ENCODE assay signal across 35 cellular contexts in genomic region chr19:41802770-41803169, GRCh38. TPM values are rescaled to one million over a fixed set of nuclear protein-coding genes. Genes with fewer than 3 reads are reported as not detected.
DNase-seq lines count a peak whose midpoint lies in the region; TF ChIP-seq lines count a peak whose summit lies in the region.
"Had no signal": no experiment of that assay in that cellular context is flagged by ENCODE, and none has a peak within 500 bp of the region (broad histone marks: within the 10 kb centered on the region; RNA-seq: fewer than 3 reads in every experiment).

No MANE protein-coding gene starts in this region.

- H3K9ac ChIP-seq in BLaER1 (peak overlapping the region; percentile 20; the same call in 1 of the 2 replicates), Karpas-422 (ENCODE audit: low read length) (0 out of 2 replicates have a peak overlapping the region, but pooled peaks have one; percentile 15), endodermal cell (ENCODE audit: extremely low read depth, low read length, poor library complexity, severe bottlenecking) (no peak overlapping the region), neural progenitor cell (no peak overlapping the region)

- H3K36me3 Mint-ChIP-seq in endodermal cell (ENCODE audit: low read depth) (no peaks in the 10 kb centered on the region), neural progenitor cell (no peaks in the 10 kb centered on the region)
- H3K36me3 Mint-ChIP-seq: mesothelial cell of epicardium; naive thymus-derived CD8-positive, alpha-beta T cell; type B pancreatic cell had no signal

- H4K20me1 ChIP-seq in BLaER1 (no peaks in the 10 kb centered on the region), Karpas-422 (ENCODE audit: insufficient read depth, low read depth, low read length) (no peaks in the 10 kb centered on the region), neural progenitor cell (ENCODE audit: low read depth) (no peaks in the 10 kb centered on the region)

- H3K27me3 ChIP-seq in BLaER1 (no peaks in the 10 kb centered on the region), Karpas-422 (ENCODE audit: low read length) (no peaks in the 10 kb centered on the region), endodermal cell (ENCODE audit: control insufficient read depth, insufficient read depth, low read length, poor library complexity, severe bottlenecking) (peaks cover 5% of the 10 kb centered on the region), neural progenitor cell (no peaks in the 10 kb centered on the region), prostate gland (replicated peaks; ENCODE audit: insufficient read depth) (no peaks in the 10 kb centered on the region)

- TF ChIP-seq POLR2A in prostate gland (IDR thresholded peaks at IDR 0.05), result no peak

- 84 to 100% methylated on average over 1 to 2 of the region's 2 CpGs for WGBS in endodermal cell (ENCODE audit: insufficient coverage in 1 of 2, insufficient read length in 1 of 2), 2 experiments
- WGBS in prostate gland, result 86% methylated on average over 2 of the region's 2 CpGs

- no peaks in the 10 kb centered on the region for H3K9me2 ChIP-seq in Karpas-422 (replicated peaks; ENCODE audit: insufficient read depth, low read length)

- no peak for DNase-seq in Karpas-422
- DNase-seq in endodermal cell, result peak; percentile 3
- no peak for DNase-seq in neural progenitor cell (ENCODE audit: low spot score)
- no peak for DNase-seq in NCI-H1930 (lab: John Stamatoyannopoulos, UW)
- DNase-seq in amniotic stem cell (lab: John Stamatoyannopoulos, UW), result no peak
- no peak for DNase-seq in prostate gland (ENCODE audit: low spot score)
- DNase-seq: activated CD4-positive, alpha-beta T cell treated with anti-CD3 and anti-CD28 coated beads for 48 hours; activated gamma-delta T cell; caudate nucleus; CD4-positive, alpha-beta T cell; DND-41; effector memory CD8-positive, alpha-beta T cell; foreskin fibroblast; GF-D8; GOT3; heart left ventricle; KG1; left ventricle myocardium superior; naive thymus-derived CD8-positive, alpha-beta T cell; NCI-H2029; NCI-H2227 treated with DMSO at 0.1 percent for 48 hours; NCI-H526; NK-92 treated with Interleukin-12 subunit alpha and Interleukin-12 subunit beta, amount 100 ng/mL, for 24 hours; Right ventricle myocardium superior; stimulated activated naive CD4-positive, alpha-beta T cell had no signal

- H3K4me1 Mint-ChIP-seq in endodermal cell (peaks cover 2% of the 10 kb centered on the region), neural progenitor cell (peaks cover 8% of the 10 kb centered on the region)
- H3K4me1 Mint-ChIP-seq: mesothelial cell of epicardium had no signal

- H3F3A ChIP-seq in neural progenitor cell (ENCODE audit: low read depth), result peaks cover 6% of the 10 kb centered on the region

- TF ChIP-seq CTCF in endodermal cell (conservative IDR thresholded peaks at IDR 0.05) (no peak), neural progenitor cell (IDR thresholded peaks at IDR 0.05) (no peak), prostate gland (IDR thresholded peaks at IDR 0.05) (no peak)

- H3K27me3 Mint-ChIP-seq in endodermal cell (ENCODE audit: insufficient read depth) (peaks cover 2% of the 10 kb centered on the region), neural progenitor cell (ENCODE audit: insufficient read depth, low read depth) (peaks cover 6% of the 10 kb centered on the region)

- H3K4me1 ChIP-seq in BLaER1, result peaks cover 59% of the 10 kb centered on the region
- H3K4me1 ChIP-seq in Karpas-422 (ENCODE audit: low read length), result peaks cover 36% of the 10 kb centered on the region
- no peaks in the 10 kb centered on the region for H3K4me1 ChIP-seq in endodermal cell (ENCODE audit: control insufficient read depth, insufficient read depth, low read length)
- H3K4me1 ChIP-seq in neural progenitor cell, result no peaks in the 10 kb centered on the region
- no peaks in the 10 kb centered on the region for H3K4me1 ChIP-seq in prostate gland (replicated peaks)

- peak overlapping the region; percentile 56 for H3K4me2 ChIP-seq in BLaER1
- H3K4me2 ChIP-seq in Karpas-422 (ENCODE audit: low read depth, low read length, poor library complexity, severe bottlenecking), result no peak overlapping the region
- no peak overlapping the region for H3K4me2 ChIP-seq in neural progenitor cell

- H3K36me3 ChIP-seq in BLaER1 (no peaks in the 10 kb centered on the region), Karpas-422 (ENCODE audit: insufficient read depth, low read length) (no peaks in the 10 kb centered on the region), endodermal cell (ENCODE audit: control insufficient read depth, insufficient read depth, low read length) (no peaks in the 10 kb centered on the region), neural progenitor cell (no peaks in the 10 kb centered on the region), prostate gland (no peaks in the 10 kb centered on the region)
- H3K36me3 ChIP-seq: heart left ventricle had no signal

- H3K27ac Mint-ChIP-seq in endodermal cell (no peak overlapping the region), neural progenitor cell (no peak overlapping the region)
- H3K27ac Mint-ChIP-seq: CD4-positive, alpha-beta T cell; effector memory CD8-positive, alpha-beta T cell; mesothelial cell of epicardium; T-helper 2 cell treated with Interferon-gamma antibody and Interleukin-4, amounts not matched to agents 5 μg/mL and 100 μg/mL, for 36 hours; type B pancreatic cell had no signal

- H3K79me2 ChIP-seq in Karpas-422 (ENCODE audit: low read length), result no peaks in the 10 kb centered on the region
- H3K79me2 ChIP-seq in neural progenitor cell (ENCODE audit: low read depth), result no peaks in the 10 kb centered on the region

- H3K4me3 ChIP-seq in BLaER1 (no peak overlapping the region), Karpas-422 (ENCODE audit: low read length) (no peak overlapping the region), endodermal cell (ENCODE audit: low read length) (no peak overlapping the region), neural progenitor cell (peak overlapping the region; percentile 17), prostate gland (no peak overlapping the region)
- H3K4me3 ChIP-seq: coronary artery, heart left ventricle had no signal

- H3K27ac ChIP-seq in BLaER1, result peak overlapping the region; percentile 39; the same call in 1 of the 2 replicates
- H3K27ac ChIP-seq in Karpas-422 (ENCODE audit: low read length), result peak overlapping the region; percentile 26; the same call in 1 of the 2 replicates
- H3K27ac ChIP-seq in endodermal cell (ENCODE audit: low read depth, low read length), result no peak overlapping the region
- H3K27ac ChIP-seq in neural progenitor cell, result no peak overlapping the region
- no peak overlapping the region for H3K27ac ChIP-seq in prostate gland

- intact Hi-C loops in prostate gland (cut with DNase I), result no loop called here

- no peak overlapping the region for H3K4me3 Mint-ChIP-seq in endodermal cell
- H3K4me3 Mint-ChIP-seq in neural progenitor cell, result no peak overlapping the region
- H3K4me3 Mint-ChIP-seq: CD4-positive, alpha-beta T cell; effector memory CD8-positive, alpha-beta T cell; mesothelial cell of epicardium; naive thymus-derived CD8-positive, alpha-beta T cell; T-helper 2 cell treated with Interferon-gamma antibody and Interleukin-4, amounts not matched to agents 5 μg/mL and 100 μg/mL, for 36 hours; type B pancreatic cell had no signal

- H3K9me3 ChIP-seq in BLaER1 (peaks cover 13% of the 10 kb centered on the region), Karpas-422 (ENCODE audit: low read length) (no peaks in the 10 kb centered on the region), endodermal cell (ENCODE audit: control insufficient read depth, low read length) (no peaks in the 10 kb centered on the region), neural progenitor cell (ENCODE audit: low read depth) (no peaks in the 10 kb centered on the region), prostate gland (no peaks in the 10 kb centered on the region)

- H3K9me3 Mint-ChIP-seq in endodermal cell (peaks cover 37% of the 10 kb centered on the region), neural progenitor cell (no peaks in the 10 kb centered on the region)
- H3K9me3 Mint-ChIP-seq: CD4-positive, alpha-beta T cell; effector memory CD8-positive, alpha-beta T cell; naive thymus-derived CD8-positive, alpha-beta T cell; T-helper 2 cell treated with Interferon-gamma antibody and Interleukin-4, amounts not matched to agents 5 μg/mL and 100 μg/mL, for 36 hours; type B pancreatic cell had no signal

- H2AFZ ChIP-seq in Karpas-422 (ENCODE audit: low read length) (peak overlapping the region; percentile 79; the same call in 1 of the 2 replicates), neural progenitor cell (replicated peaks) (no peak overlapping the region)

RNA-seq across cellular contexts. Expression of gene CEACAM3, which starts 6.4 kb away (rescaled TPM):
- not detected in 2 replicates for total RNA-seq in Karpas-422 (2014; rRNA removed; shearing (Covaris generic); ENCODE audit: low replicate concordance)
- not detected for total RNA-seq in endodermal cell
- not detected for polyA plus RNA-seq in endodermal cell (2013, experiment 1 of 2)
- polyA plus RNA-seq in endodermal cell (2013, experiment 2 of 2), result not detected
- not detected in 2 replicates for total RNA-seq in neural progenitor cell (ENCODE audit: low replicate concordance)
- total RNA-seq in prostate gland, result under 1 TPM in 1 of 2 donors, not detected in 1; 0.59 TPM
- total RNA-seq: CD4-positive, alpha-beta T cell; esophagus mucosa; mesothelial cell of epicardium; naive thymus-derived CD8-positive, alpha-beta T cell; osteocyte; renal cortical epithelial cell; Right ventricle myocardium superior; skeletal muscle tissue had no signal
- polyA plus RNA-seq: keratinocyte; naive thymus-derived CD8-positive, alpha-beta T cell had no signal

RNA-seq across cellular contexts. Expression of gene LYPD4, which starts 41.7 kb away (rescaled TPM):
- total RNA-seq in Karpas-422 (2014; rRNA removed; shearing (Covaris generic); ENCODE audit: low replicate concordance), result not detected in 2 replicates
- total RNA-seq in endodermal cell, result not detected
- polyA plus RNA-seq in endodermal cell (2013, experiment 1 of 2), result not detected
- polyA plus RNA-seq in endodermal cell (2013, experiment 2 of 2), result not detected
- total RNA-seq in neural progenitor cell (ENCODE audit: low replicate concordance), result not detected in 2 replicates
- total RNA-seq in prostate gland, result 1 to 10 TPM in 1 of 2 donors, not detected in 1; 6.6 TPM
- total RNA-seq: CD4-positive, alpha-beta T cell; esophagus mucosa; heart left ventricle; left ventricle myocardium superior; mesothelial cell of epicardium; naive thymus-derived CD8-positive, alpha-beta T cell; osteocyte; renal cortical epithelial cell; Right ventricle myocardium superior; skeletal muscle tissue had no signal
- polyA plus RNA-seq: heart left ventricle; keratinocyte; naive thymus-derived CD8-positive, alpha-beta T cell had no signal

RNA-seq across cellular contexts. Expression of gene DMRTC2, which starts 42.1 kb away (rescaled TPM):
- not detected in 2 replicates for total RNA-seq in Karpas-422 (2014; rRNA removed; shearing (Covaris generic); ENCODE audit: low replicate concordance)
- total RNA-seq in endodermal cell (not detected), neural progenitor cell (ENCODE audit: low replicate concordance) (not detected in 2 replicates), prostate gland (1 to 10 TPM in 1 of 2 donors, not detected in 1; 9.6 TPM)
- not detected for polyA plus RNA-seq in endodermal cell (2013, experiment 1 of 2)
- polyA plus RNA-seq in endodermal cell (2013, experiment 2 of 2), result not detected
- total RNA-seq: CD4-positive, alpha-beta T cell; esophagus mucosa; heart left ventricle; left ventricle myocardium superior; mesothelial cell of epicardium; naive thymus-derived CD8-positive, alpha-beta T cell; osteocyte; renal cortical epithelial cell; Right ventricle myocardium superior; skeletal muscle tissue had no signal
- polyA plus RNA-seq: heart left ventricle; keratinocyte; naive thymus-derived CD8-positive, alpha-beta T cell had no signal

RNA-seq across cellular contexts. Expression of gene CEACAM6, which starts 47.4 kb away (rescaled TPM):
- not detected in 2 replicates for total RNA-seq in Karpas-422 (2014; rRNA removed; shearing (Covaris generic); ENCODE audit: low replicate concordance)
- total RNA-seq in endodermal cell (not detected), neural progenitor cell (ENCODE audit: low replicate concordance) (not detected in 2 replicates), prostate gland (1 to 10 TPM; 2.5 to 6.3 TPM)
- not detected for polyA plus RNA-seq in endodermal cell (2013, experiment 1 of 2)
- polyA plus RNA-seq in endodermal cell (2013, experiment 2 of 2), result not detected
- total RNA-seq: CD4-positive, alpha-beta T cell; left ventricle myocardium superior; mesothelial cell of epicardium; naive thymus-derived CD8-positive, alpha-beta T cell; osteocyte; renal cortical epithelial cell; Right ventricle myocardium superior had no signal
- polyA plus RNA-seq: naive thymus-derived CD8-positive, alpha-beta T cell had no signal

RNA-seq across cellular contexts. Expression of gene RPS19, which starts 57.3 kb away (rescaled TPM):
- 2,482 and 3,478 TPM in 2 replicates for total RNA-seq in Karpas-422 (2014; rRNA removed; shearing (Covaris generic); ENCODE audit: low replicate concordance)
- total RNA-seq in endodermal cell, result 1,000 to 10,000 TPM; 2,321 to 2,418 TPM
- polyA plus RNA-seq in endodermal cell (2013, experiment 1 of 2), result 4,136 TPM
- polyA plus RNA-seq in endodermal cell (2013, experiment 2 of 2), result 3,965 TPM
- total RNA-seq in neural progenitor cell (ENCODE audit: low replicate concordance), result 1,422 and 2,398 TPM in 2 replicates
- 1,000 to 10,000 TPM; 1,179 to 1,248 TPM for total RNA-seq in prostate gland

Comparison
In these comparisons a context has a peak if more than half of its experiments do, and no peak if none do; other contexts are left out.
1. H3K27ac ChIP-seq: peak in BLaER1 (single experiment) and Karpas-422 (single experiment); none in endodermal cell (single experiment), neural progenitor cell (single experiment) and prostate gland (0 of 2).
2. H3K9ac ChIP-seq: peak in BLaER1 (single experiment) and Karpas-422 (single experiment); none in endodermal cell (single experiment) and neural progenitor cell (single experiment).